In genomic region chr11:59560702-59561469, GRCh38 we compare ENCODE assay signal across 1 cellular context.
TF ChIP-seq lines count a peak whose summit lies in the region.

No MANE protein-coding gene starts in this region.

TF ChIP-seq in HepG2, 621 proteins besides CTCF, POLR2A, EP300 and RAD21 (continued from another document and continues in another):
- no peak for TF ChIP-seq RERE (CRISPR knock-in tag; IDR thresholded peaks at IDR 0.05; ENCODE audit: low read depth)
- no peak for TF ChIP-seq ZNF580 (CRISPR knock-in tag; IDR thresholded peaks at IDR 0.05; ENCODE audit: borderline replicate concordance, low read depth)
- TF ChIP-seq JUN (CRISPR knock-in tag; IDR thresholded peaks at IDR 0.05): no peak
- no peak for TF ChIP-seq ZNF121 (CRISPR knock-in tag; IDR thresholded peaks at IDR 0.05)
- no peak for TF ChIP-seq NFKB2 (CRISPR knock-in tag; IDR thresholded peaks at IDR 0.05; ENCODE audit: borderline replicate concordance)
- TF ChIP-seq JARID2 (CRISPR knock-in tag; IDR thresholded peaks at IDR 0.05; ENCODE audit: insufficient replicate concordance): no peak
- no peak for TF ChIP-seq EHMT2 (IDR thresholded peaks at IDR 0.05; ENCODE audit: borderline replicate concordance, low read depth, low read length)
- no peak for TF ChIP-seq ZNF350 (CRISPR knock-in tag; IDR thresholded peaks at IDR 0.05; ENCODE audit: borderline replicate concordance, low read depth)
- TF ChIP-seq SMAD3 (CRISPR knock-in tag; IDR thresholded peaks at IDR 0.05): no peak
- TF ChIP-seq CBX5 (CRISPR knock-in tag; IDR thresholded peaks at IDR 0.05; ENCODE audit: borderline replicate concordance): no peak
- TF ChIP-seq MXD4 (CRISPR knock-in tag; IDR thresholded peaks at IDR 0.05): peak; percentile 97
- TF ChIP-seq ZNF691 (CRISPR knock-in tag; IDR thresholded peaks at IDR 0.05; ENCODE audit: borderline replicate concordance, low read depth): no peak
- 0 out of 2 replicates have a peak, but pooled peaks have one; percentile 17 for TF ChIP-seq JUND (CRISPR knock-in tag; IDR thresholded peaks at IDR 0.05)
- no peak for TF ChIP-seq ZNF180 (CRISPR knock-in tag; IDR thresholded peaks at IDR 0.05; ENCODE audit: borderline replicate concordance, low read depth)
- TF ChIP-seq ZNF3 (CRISPR knock-in tag; IDR thresholded peaks at IDR 0.05): no peak
- peak; percentile 43; the same call in 1 of the 2 replicates for TF ChIP-seq MYPOP (CRISPR knock-in tag; IDR thresholded peaks at IDR 0.05)
- no peak for TF ChIP-seq TRAFD1 (CRISPR knock-in tag; IDR thresholded peaks at IDR 0.05; ENCODE audit: borderline replicate concordance)
- TF ChIP-seq FOXM1 (CRISPR knock-in tag; IDR thresholded peaks at IDR 0.05): no peak
- no peak for TF ChIP-seq GTF3A (CRISPR knock-in tag; conservative IDR thresholded peaks at IDR 0.05)
- TF ChIP-seq WIZ (CRISPR knock-in tag; IDR thresholded peaks at IDR 0.05): no peak
- TF ChIP-seq SIN3A (IDR thresholded peaks at IDR 0.05; ENCODE audit: borderline replicate concordance, low read depth, low read length): peak; percentile 95; the same call in 1 of the 2 replicates
- no peak; the same call in 1 of the 2 replicates for TF ChIP-seq ZSCAN9 (CRISPR knock-in tag; IDR thresholded peaks at IDR 0.05; ENCODE audit: borderline replicate concordance)
- no peak for TF ChIP-seq ZNF17 (CRISPR knock-in tag; IDR thresholded peaks at IDR 0.05)
- TF ChIP-seq, protein P1, sequence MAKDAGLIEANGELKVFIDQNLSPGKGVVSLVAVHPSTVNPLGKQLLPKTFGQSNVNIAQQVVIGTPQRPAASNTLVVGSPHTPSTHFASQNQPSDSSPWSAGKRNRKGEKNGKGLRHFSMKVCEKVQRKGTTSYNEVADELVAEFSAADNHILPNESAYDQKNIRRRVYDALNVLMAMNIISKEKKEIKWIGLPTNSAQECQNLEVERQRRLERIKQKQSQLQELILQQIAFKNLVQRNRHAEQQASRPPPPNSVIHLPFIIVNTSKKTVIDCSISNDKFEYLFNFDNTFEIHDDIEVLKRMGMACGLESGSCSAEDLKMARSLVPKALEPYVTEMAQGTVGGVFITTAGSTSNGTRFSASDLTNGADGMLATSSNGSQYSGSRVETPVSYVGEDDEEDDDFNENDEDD (CRISPR knock-in tag; IDR thresholded peaks at IDR 0.05; ENCODE audit: borderline replicate concordance): peak; percentile 31; the same call in 1 of the 2 replicates
- TF ChIP-seq, protein P2, sequence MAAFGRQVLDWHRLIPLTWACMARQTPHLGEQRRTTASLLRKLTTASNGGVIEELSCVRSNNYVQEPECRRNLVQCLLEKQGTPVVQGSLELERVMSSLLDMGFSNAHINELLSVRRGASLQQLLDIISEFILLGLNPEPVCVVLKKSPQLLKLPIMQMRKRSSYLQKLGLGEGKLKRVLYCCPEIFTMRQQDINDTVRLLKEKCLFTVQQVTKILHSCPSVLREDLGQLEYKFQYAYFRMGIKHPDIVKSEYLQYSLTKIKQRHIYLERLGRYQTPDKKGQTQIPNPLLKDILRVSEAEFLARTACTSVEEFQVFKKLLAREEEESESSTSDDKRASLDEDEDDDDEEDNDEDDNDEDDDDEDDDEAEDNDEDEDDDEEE (CRISPR knock-in tag; IDR thresholded peaks at IDR 0.05): peak; percentile 5; the same call in 1 of the 2 replicates
- no peak for TF ChIP-seq IRX3 (CRISPR knock-in tag; IDR thresholded peaks at IDR 0.05; ENCODE audit: borderline replicate concordance, low read depth)
- no peak for TF ChIP-seq KMT2A (CRISPR knock-in tag; IDR thresholded peaks at IDR 0.05)
- TF ChIP-seq KAT7 (CRISPR knock-in tag; IDR thresholded peaks at IDR 0.05; ENCODE audit: borderline replicate concordance): no peak; the same call in 1 of the 2 replicates
- TF ChIP-seq ZNF687 (CRISPR knock-in tag; IDR thresholded peaks at IDR 0.05): peak; percentile 49
- no peak for TF ChIP-seq CENPX (CRISPR knock-in tag; IDR thresholded peaks at IDR 0.05)
- TF ChIP-seq CEBPG (CRISPR knock-in tag; IDR thresholded peaks at IDR 0.05): no peak
- no peak for TF ChIP-seq HOXA5 (CRISPR knock-in tag; IDR thresholded peaks at IDR 0.05)
- TF ChIP-seq HMGA1 (CRISPR knock-in tag; conservative IDR thresholded peaks at IDR 0.05): no peak
- no peak; the same call in 1 of the 2 replicates for TF ChIP-seq MYC (CRISPR knock-in tag; IDR thresholded peaks at IDR 0.05; ENCODE audit: borderline replicate concordance)
- no peak for TF ChIP-seq CBX1 (IDR thresholded peaks at IDR 0.05; ENCODE audit: low read depth)
- TF ChIP-seq NPAS2 (CRISPR knock-in tag; IDR thresholded peaks at IDR 0.05; ENCODE audit: borderline replicate concordance): no peak
- peak; percentile 56; the same call in 1 of the 2 replicates for TF ChIP-seq DMAP1 (CRISPR knock-in tag; IDR thresholded peaks at IDR 0.05)
- TF ChIP-seq ZBTB7B (CRISPR knock-in tag; IDR thresholded peaks at IDR 0.05): peak; percentile 15; the same call in 1 of the 2 replicates
- TF ChIP-seq MEIS2 (CRISPR knock-in tag; IDR thresholded peaks at IDR 0.05): 0 out of 2 replicates have a peak, but pooled peaks have one; percentile 31
- no peak for TF ChIP-seq AKNA (CRISPR knock-in tag; IDR thresholded peaks at IDR 0.05; ENCODE audit: borderline replicate concordance)
- TF ChIP-seq NFE2L2 (IDR thresholded peaks at IDR 0.05; ENCODE audit: low read length): no peak
- no peak for TF ChIP-seq DNMT1 (CRISPR knock-in tag; IDR thresholded peaks at IDR 0.05)
- no peak for TF ChIP-seq ZNF549 (CRISPR knock-in tag; IDR thresholded peaks at IDR 0.05)
